Comparison of ENCODE assay signal across 14 cellular contexts in genomic region chr12:119679081-119679480, GRCh38. TPM values are rescaled to one million over a fixed set of nuclear protein-coding genes. Genes with fewer than 3 reads are reported as not detected.
DNase-seq lines count a peak whose midpoint lies in the region; ATAC-seq and TF ChIP-seq lines count a peak whose summit lies in the region.
"Had no signal": no experiment of that assay in that cellular context is flagged by ENCODE, and none has a peak within 500 bp of the region (broad histone marks: within the 10 kb centered on the region; RNA-seq: fewer than 3 reads in every experiment).

No MANE protein-coding gene starts in this region.

- peak; percentile 79 for ATAC-seq in left lung
- no peak for ATAC-seq in sciatic nerve
- ATAC-seq in HG03354 (IDR thresholded peaks at IDR 0.05; ENCODE audit: poor library complexity, severe bottlenecking, unreplicated experiment), result no peak
- ATAC-seq in GM21786 (IDR thresholded peaks at IDR 0.05; ENCODE audit: unreplicated experiment), result no peak
- ATAC-seq: activated CD8-positive, alpha-beta memory T cell treated with anti-CD3 and anti-CD28 coated beads, Interleukin-2, amount 10 ng/mL, durations not matched to agents 7 days and 5 days; naive thymus-derived CD4-positive, alpha-beta T cell had no signal

- TF ChIP-seq CTCF in left lung (IDR thresholded peaks at IDR 0.05), result no peak

- peak overlapping the region in 1 of 2 donors; percentile 3 for H3K27ac ChIP-seq in left lung
- H3K27ac ChIP-seq: GM23248 had no signal

- no peaks in the 10 kb centered on the region for H3K27me3 ChIP-seq in left lung

- H3K4me3 ChIP-seq in left lung, result no peak overlapping the region
- H3K4me3 ChIP-seq: GM23248 had no signal

- no peaks in the 10 kb centered on the region for H3K9me3 ChIP-seq in left lung

- DNase-seq in DMS153 treated with DMSO at 0.1 percent for 48 hours (lab: John Stamatoyannopoulos, UW; ENCODE audit: unreplicated experiment), result peak; percentile 60
- DNase-seq in NCI-H146 (lab: John Stamatoyannopoulos, UW), result peak; percentile 94
- peak; percentile 69 for DNase-seq in NCI-H748 (lab: John Stamatoyannopoulos, UW; ENCODE audit: unreplicated experiment)
- DNase-seq in left lung, result no peak
- no peak for DNase-seq in sciatic nerve (ENCODE audit: low spot score)
- no peak for DNase-seq in activated gamma-delta T cell (lab: John Stamatoyannopoulos, UW)
- DNase-seq: activated CD8-positive, alpha-beta memory T cell treated with anti-CD3 and anti-CD28 coated beads, Interleukin-2, amount 10 ng/mL, durations not matched to agents 7 days and 5 days; activated naive CD4-positive, alpha-beta T cell treated with Interleukin-2 at 50 U/mL for 16 hours; effector memory CD4-positive, alpha-beta T cell; GM23248; naive thymus-derived CD4-positive, alpha-beta T cell; NCI-H524 treated with DMSO at 0.1 percent for 48 hours had no signal

- H3K36me3 ChIP-seq in left lung, result peaks cover 0 to 85% of the 10 kb centered on the region in 2 donors

- H3K4me1 ChIP-seq in left lung, result peaks cover 4 to 27% of the 10 kb centered on the region in 2 donors

- intact Hi-C loops in left lung (cut with DNase I) (no loop called here), sciatic nerve (cut with DNase I) (no loop called here)

RNA-seq across cellular contexts. Expression of gene PRKAB1, which starts 11.1 kb away (rescaled TPM):
- 10 to 100 TPM; 31.8 to 53.3 TPM for total RNA-seq in left lung
- total RNA-seq in sciatic nerve, result 31.7 TPM

Comparison
In these comparisons a context has a peak if more than half of its experiments do, and no peak if none do; other contexts are left out.
1. DNase-seq: peak in DMS153 treated with DMSO at 0.1 percent for 48 hours (single experiment), NCI-H146 (single experiment) and NCI-H748 (single experiment); none in left lung (0 of 2), sciatic nerve (single experiment) and activated gamma-delta T cell (single experiment).